23 cellular contexts compared by ENCODE assay signal in genomic region chr20:62410742-62411478, GRCh38. TPM values are rescaled to one million over a fixed set of nuclear protein-coding genes. Genes with fewer than 3 reads are reported as not detected.
"Had no signal": no experiment of that assay in that cellular context is flagged by ENCODE, and none has a peak within 500 bp of the region (broad histone marks: within the 10 kb centered on the region; RNA-seq: fewer than 3 reads in every experiment).

No MANE protein-coding gene starts in this region.

- H3K36me3 Mint-ChIP-seq: activated naive CD8-positive, alpha-beta T cell; brain; memory B cell; naive thymus-derived CD8-positive, alpha-beta T cell; stimulated activated naive B cell treated with anti-CD40 and anti-IgM and Interleukin-4, amounts not matched to agents 10 μg/mL and 1 μg/mL and 100 μg/mL, for 72 hours had no signal

- H3K4me3 ChIP-seq: coronary artery, esophagus squamous epithelium, left ventricle myocardium inferior, mucosa of descending colon, tibial artery, uterus had no signal

- H3K27ac Mint-ChIP-seq: activated CD4-positive, alpha-beta T cell treated with anti-CD3 and anti-CD28 coated beads, Interleukin-2, amount 10 ng/mL, durations not matched to agents 7 days and 5 days; activated naive CD8-positive, alpha-beta T cell; activated T-cell treated with anti-CD3 and anti-CD28 coated beads, Interleukin-2, amount 50 U/mL, for 72 hours; memory B cell; stimulated activated naive B cell treated with anti-CD40 and anti-IgM and Interleukin-4, amounts not matched to agents 10 μg/mL and 1 μg/mL and 100 μg/mL, for 72 hours had no signal

- H3K9me3 ChIP-seq: esophagus squamous epithelium, left ventricle myocardium inferior, mucosa of descending colon, tibial artery, uterus had no signal

- FAIRE-seq: endothelial cell of umbilical vein, TTC549 had no signal

- H3K27ac ChIP-seq: coronary artery, esophagus squamous epithelium, left ventricle myocardium inferior, tibial artery, uterus had no signal

- H3K36me3 ChIP-seq: esophagus squamous epithelium, left ventricle myocardium inferior, tibial artery, uterus had no signal

- H3K27me3 Mint-ChIP-seq: activated CD4-positive, alpha-beta T cell treated with anti-CD3 and anti-CD28 coated beads, Interleukin-2, amount 10 ng/mL, durations not matched to agents 7 days and 5 days; activated naive CD8-positive, alpha-beta T cell; brain; memory B cell had no signal

- H3K27me3 ChIP-seq: esophagus squamous epithelium, uterus had no signal

- H3K4me3 Mint-ChIP-seq: activated CD4-positive, alpha-beta T cell treated with anti-CD3 and anti-CD28 coated beads, Interleukin-2, amount 10 ng/mL, durations not matched to agents 7 days and 5 days; activated naive CD8-positive, alpha-beta T cell had no signal

- H3K9me3 Mint-ChIP-seq: activated CD4-positive, alpha-beta T cell treated with anti-CD3 and anti-CD28 coated beads, Interleukin-2, amount 10 ng/mL, durations not matched to agents 7 days and 5 days; activated T-cell treated with anti-CD3 and anti-CD28 coated beads, Interleukin-2, amount 50 U/mL, for 72 hours; brain; memory B cell; naive thymus-derived CD8-positive, alpha-beta T cell; stimulated activated naive B cell treated with anti-CD40 and anti-IgM and Interleukin-4, amounts not matched to agents 10 μg/mL and 1 μg/mL and 100 μg/mL, for 72 hours had no signal

- DNase-seq: activated CD4-positive, CD25-positive, alpha-beta regulatory T cell; activated gamma-delta T cell; amniotic stem cell; central memory CD4-positive, alpha-beta T cell; esophagus squamous epithelium; hippocampal formation; stimulated activated naive B cell treated with anti-CD40 and anti-IgM and Interleukin-4, amounts not matched to agents 10 μg/mL and 1 μg/mL and 100 μg/mL, for 72 hours; tibial artery; uterus had no signal

- ATAC-seq: activated T-cell treated with anti-CD3 and anti-CD28 coated beads, Interleukin-2, amount 50 U/mL, for 72 hours had no signal

RNA-seq across cellular contexts. Expression of gene RBBP8NL, which starts 16.4 kb away (rescaled TPM):
- total RNA-seq: activated CD4-positive, alpha-beta T cell treated with anti-CD3 and anti-CD28 coated beads, Interleukin-2, amount 10 ng/mL, durations not matched to agents 7 days and 5 days; activated T-cell treated with anti-CD3 and anti-CD28 coated beads, Interleukin-2, amount 50 U/mL, for 72 hours; endothelial cell of umbilical vein; fibroblast of villous mesenchyme; glomerular endothelial cell; kidney epithelial cell; left ventricle myocardium inferior; naive thymus-derived CD8-positive, alpha-beta T cell had no signal
- polyA plus RNA-seq: endothelial cell of umbilical vein; naive thymus-derived CD8-positive, alpha-beta T cell had no signal
